ENCODE assay signal across 18 cellular contexts in the genomic region with DNA sequence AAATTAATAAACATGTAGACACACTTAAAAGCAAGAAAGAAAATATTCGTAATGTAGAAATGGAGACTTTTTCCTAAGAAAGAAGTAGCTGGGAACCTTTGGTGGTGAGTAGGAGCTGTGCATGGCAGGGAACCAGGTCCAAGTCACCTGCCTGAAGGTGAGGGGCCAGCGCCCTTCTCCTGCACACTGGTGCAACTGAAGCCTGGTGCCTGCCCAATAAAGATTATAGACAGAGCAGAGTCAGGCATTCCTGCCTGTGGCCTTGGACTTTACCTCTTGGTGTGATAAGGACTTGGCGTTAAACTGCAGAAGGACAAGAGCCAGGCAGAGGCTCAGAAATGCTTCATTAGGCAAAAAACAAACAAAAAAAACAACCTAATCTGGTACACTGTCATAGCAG. TPM values are rescaled to one million over a fixed set of nuclear protein-coding genes. Genes with fewer than 3 reads are reported as not detected.
"Had no signal": no experiment of that assay in that cellular context is flagged by ENCODE, and none has a peak within 500 bp of the region (broad histone marks: within the 10 kb centered on the region; RNA-seq: fewer than 3 reads in every experiment).

No MANE protein-coding gene starts in this region.

- H3K9me3 ChIP-seq: suprapubic skin had no signal

- H3K36me3 ChIP-seq: brain microvascular endothelial cell, neural progenitor cell, suprapubic skin had no signal

- DNase-seq: activated CD4-positive, alpha-beta T cell treated with anti-CD3 and anti-CD28 coated beads, Interleukin-2, amount 50 U/mL, for 1 hour; activated CD4-positive, CD25-positive, alpha-beta regulatory T cell; activated CD8-positive, alpha-beta memory T cell treated with anti-CD3 and anti-CD28 coated beads for 24 hours; activated naive CD8-positive, alpha-beta T cell treated with anti-CD3 and anti-CD28 coated beads for 36 hours; brain microvascular endothelial cell; effector CD8-positive, alpha-beta T cell; foreskin fibroblast; naive B cell; posterior cingulate gyrus; stimulated activated CD4-positive, alpha-beta T cell treated with anti-CD3 and anti-CD28 coated beads, Interleukin-4, amount 100 ng/mL, for 4 hours; stimulated activated CD8-positive, alpha-beta memory T cell treated with anti-CD3 and anti-CD28 coated beads, Interleukin-4, amount 100 ng/mL, for 48 hours; stimulated activated naive CD4-positive, alpha-beta T cell treated with Interleukin-2 at 50 U/mL for 16 hours; T-helper 2 cell had no signal

- H3K4me3 ChIP-seq: lung, neural progenitor cell, skin epidermis, suprapubic skin had no signal

- H3K9ac ChIP-seq: neural progenitor cell had no signal

- H3K27me3 ChIP-seq: brain microvascular endothelial cell, neural progenitor cell, suprapubic skin had no signal

- H3K4me1 ChIP-seq: neural progenitor cell, suprapubic skin had no signal

- H2AFZ ChIP-seq: neural progenitor cell had no signal

- H3K4me2 ChIP-seq: neural progenitor cell had no signal

- H3K27ac ChIP-seq: brain microvascular endothelial cell, neural progenitor cell, skin epidermis, suprapubic skin had no signal

RNA-seq across cellular contexts. Expression of a gene that starts 14.2 kb away (rescaled TPM):
- total RNA-seq: activated T-helper 1 cell treated with anti-CD3 and anti-CD28 coated beads, Interleukin-12 subunit alpha, Interleukin-12 subunit beta, Interleukin-2, Interleukin-4 antibody, amounts not matched to agents 30 ng/mL and 10 ng/mL and 1 ng/mL, durations not matched to agents 14 hours and 24 hours and 36 hours had no signal
